In the genomic region with DNA sequence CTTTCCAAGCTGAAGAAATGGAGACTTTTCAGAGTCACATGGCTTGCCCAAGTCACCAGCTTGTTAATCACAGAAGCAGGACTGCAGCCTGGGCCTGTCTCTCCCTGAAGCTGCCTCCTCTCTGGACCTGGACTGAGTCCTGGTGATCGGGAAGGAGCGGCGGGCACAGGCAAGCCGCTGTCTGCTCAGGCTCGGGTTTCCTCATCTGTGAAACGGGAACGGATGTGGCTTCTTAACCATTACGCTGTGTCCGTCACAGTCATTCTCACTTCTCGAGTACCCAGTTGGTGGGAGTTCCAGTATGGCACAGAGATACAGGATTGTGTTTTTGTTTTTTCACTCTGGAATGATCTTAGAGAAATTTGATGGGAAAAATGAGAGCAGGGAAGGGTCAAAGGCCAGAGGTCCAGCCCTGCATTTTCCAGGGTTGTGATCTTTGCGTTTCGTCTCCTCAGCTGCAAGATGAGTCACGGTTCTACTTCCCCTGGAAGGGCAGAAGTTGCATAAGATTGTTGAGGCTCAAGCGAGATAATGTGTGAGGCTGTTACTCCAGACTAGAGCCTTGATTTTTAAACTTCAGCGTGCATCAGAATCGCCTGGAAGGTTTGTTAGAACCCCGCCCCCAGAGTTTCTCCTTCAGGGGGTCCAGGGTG, we compare ENCODE assay signal across 8 cellular contexts. TPM values are rescaled to one million over a fixed set of nuclear protein-coding genes. Genes with fewer than 3 reads are reported as not detected.
DNase-seq lines count a peak whose midpoint lies in the region; ATAC-seq and TF ChIP-seq lines count a peak whose summit lies in the region.

No MANE protein-coding gene starts in this region.

- ATAC-seq in GM18867 (IDR thresholded peaks at IDR 0.05; ENCODE audit: unreplicated experiment) (peak; percentile 84), GM18861 (IDR thresholded peaks at IDR 0.05; ENCODE audit: unreplicated experiment) (no peak)

- TF ChIP-seq CTCF in fibroblast of the aortic adventitia (IDR thresholded peaks at IDR 0.05; ENCODE audit: insufficient read depth, low read length), result no peak

- peak; percentile 96 for DNase-seq in SIG-M5 treated with dmso at 0.1 percent for 504 hours (lab: John Stamatoyannopoulos, UW; ENCODE audit: unreplicated experiment)
- DNase-seq in fibroblast of the aortic adventitia (ENCODE audit: low read depth), result peak; percentile 32
- peak; percentile 43 for DNase-seq in renal cortical epithelial cell (ENCODE audit: low read depth)
- no peak for DNase-seq in COLO668 (lab: John Stamatoyannopoulos, UW; ENCODE audit: unreplicated experiment)
- DNase-seq in NCI-H2029 treated with DMSO at 0.1 percent for 48 hours (lab: John Stamatoyannopoulos, UW), result no peak
- no peak for DNase-seq in GM19240 (ENCODE audit: insufficient read length, low spot score)

- no peak overlapping the region for H3K4me3 ChIP-seq in fibroblast of the aortic adventitia (ENCODE audit: low read depth, low read length)

RNA-seq across cellular contexts. Expression of gene LRTM2, which starts 7.6 kb away (rescaled TPM):
- total RNA-seq in fibroblast of the aortic adventitia (ENCODE audit: low replicate concordance) (not detected in 2 replicates), renal cortical epithelial cell (not detected in 2 replicates)

Comparison
In these comparisons a context has a peak if more than half of its experiments do, and no peak if none do; other contexts are left out.
1. DNase-seq: peak in SIG-M5 treated with dmso at 0.1 percent for 504 hours (single experiment), fibroblast of the aortic adventitia (single experiment) and renal cortical epithelial cell (single experiment); none in COLO668 (single experiment), NCI-H2029 treated with DMSO at 0.1 percent for 48 hours (single experiment) and GM19240 (single experiment).